In genomic region chr1:223091928-223092327, GRCh38 we compare ENCODE assay signal across 1 cellular context.
TF ChIP-seq lines count a peak whose summit lies in the region.

No MANE protein-coding gene starts in this region.

TF ChIP-seq in GM12878, 131 proteins besides CTCF, POLR2A, EP300 and RAD21 (continued from another document):
- no peak for TF ChIP-seq RELB (IDR thresholded peaks at IDR 0.05; ENCODE audit: low read depth)
- TF ChIP-seq RBBP5 (conservative IDR thresholded peaks at IDR 0.05) = no peak
